ENCODE assay signal across 23 cellular contexts in genomic region chr5:87877023-87877422, GRCh38.
"Had no signal": no experiment of that assay in that cellular context is flagged by ENCODE, and none has a peak within 500 bp of the region (broad histone marks: within the 10 kb centered on the region; RNA-seq: fewer than 3 reads in every experiment).

No MANE protein-coding gene starts in this region.

- H3K4me3 ChIP-seq: hepatocyte, mucosa of descending colon, neural progenitor cell, tibial artery, uterus had no signal

- DNase-seq: activated CD4-positive, CD25-positive, alpha-beta regulatory T cell treated with anti-CD3 and anti-CD28 coated beads, Interleukin-2, amount 50 U/mL, for 72 hours; activated CD8-positive, alpha-beta memory T cell treated with anti-CD3 and anti-CD28 coated beads for 24 hours; activated CD8-positive, alpha-beta memory T cell treated with anti-CD3 and anti-CD28 coated beads, Interleukin-2, amount 50 U/mL, for 48 hours; activated effector memory CD4-positive, alpha-beta T cell treated with Interleukin-2 at 50 U/mL for 16 hours; activated naive CD4-positive, alpha-beta T cell treated with anti-CD3 and anti-CD28 coated beads, Interleukin-2, amount 10 ng/mL, durations not matched to agents 7 days and 5 days; activated naive CD8-positive, alpha-beta T cell treated with anti-CD3 and anti-CD28 coated beads, Interleukin-2, amount 50 U/mL, for 24 hours; activated T-cell treated with anti-CD3 and anti-CD28 coated beads, Interleukin-2, amount 50 U/mL, for 48 hours; anterior cingulate cortex; brain microvascular endothelial cell; central memory CD4-positive, alpha-beta T cell; endodermal cell; foreskin fibroblast; mesenchymal stem cell; mucosa of descending colon; naive B cell; stimulated activated CD4-positive, alpha-beta T cell treated with anti-CD3 and anti-CD28 coated beads, Interleukin-2, amount 100 ng/mL, for 24 hours; stimulated activated naive CD4-positive, alpha-beta T cell treated with Interleukin-2 at 50 U/mL for 16 hours; tibial artery; uterus had no signal

- H3K27ac ChIP-seq: brain microvascular endothelial cell, epithelial cell of prostate, hepatocyte, neural progenitor cell, tibial artery, uterus, VCaP had no signal

- H3K4me2 ChIP-seq: hepatocyte, neural progenitor cell had no signal

- H3K79me2 ChIP-seq: hepatocyte had no signal

- H3K36me3 ChIP-seq: brain microvascular endothelial cell, neural progenitor cell, tibial artery, uterus had no signal

- H3K9me3 ChIP-seq: uterus had no signal

- H3K9ac ChIP-seq: neural progenitor cell had no signal

- H3K4me1 ChIP-seq: tibial artery, uterus had no signal

- H2AFZ ChIP-seq: hepatocyte, neural progenitor cell had no signal

- ATAC-seq: activated naive CD8-positive, alpha-beta T cell treated with anti-CD3 and anti-CD28 coated beads, Interleukin-2, amount 50 U/mL, for 24 hours; mucosa of descending colon had no signal

- H3K27me3 ChIP-seq: brain microvascular endothelial cell, hepatocyte, neural progenitor cell, tibial artery, uterus had no signal
